Comparison of ENCODE assay signal across 8 cellular contexts in the genomic region with DNA sequence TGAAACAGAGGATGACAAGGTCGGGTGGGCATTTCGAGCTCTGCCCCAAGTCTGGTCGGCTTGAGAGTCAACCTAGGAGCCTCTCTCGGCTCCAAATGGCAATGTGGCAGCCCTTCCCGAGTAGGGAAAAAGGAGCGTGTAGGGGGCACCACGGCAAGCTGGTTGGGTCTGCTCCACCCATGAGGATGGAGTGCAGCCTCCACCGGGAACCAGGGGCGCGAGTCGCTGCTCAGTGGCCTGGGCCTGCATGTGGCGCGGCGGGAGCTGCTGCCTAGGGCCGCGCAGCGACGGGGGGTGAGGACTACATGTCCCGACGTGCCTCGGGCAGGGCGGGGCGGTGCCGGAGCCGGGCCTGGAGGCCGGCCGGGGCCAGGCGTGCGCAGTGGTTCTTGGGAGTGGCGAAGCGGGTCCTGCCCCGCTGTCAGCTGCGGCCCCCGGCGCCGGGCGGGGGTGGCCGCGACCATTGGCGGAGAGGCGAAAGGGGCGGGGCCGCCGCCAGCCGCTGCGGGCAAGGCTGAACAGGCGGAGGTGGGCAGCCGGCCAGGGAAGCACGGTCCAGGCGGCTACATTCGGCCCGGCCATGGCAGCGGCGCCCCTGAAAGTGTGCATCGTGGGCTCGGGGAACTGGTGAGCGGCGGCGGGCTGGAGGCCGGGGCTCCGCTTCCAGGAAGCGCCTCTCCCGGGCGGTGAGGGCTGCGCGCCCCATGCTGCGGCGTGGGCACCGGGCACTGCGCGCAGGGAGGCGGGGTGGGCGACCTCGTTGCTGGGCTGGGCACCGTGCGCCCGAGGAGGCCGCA. TPM values are rescaled to one million over a fixed set of nuclear protein-coding genes. Genes with fewer than 3 reads are reported as not detected.
DNase-seq lines count a peak whose midpoint lies in the region; ATAC-seq and TF ChIP-seq lines count a peak whose summit lies in the region.

A gene (plus strand): TSS at position 489 of the 797 bp plus-strand sequence. CDS start 92 bp downstream, at position 581.

- H3K4me3 Mint-ChIP-seq in activated CD4-positive, alpha-beta T cell treated with anti-CD3 and anti-CD28 coated beads, Interleukin-2, amount 10 ng/mL, durations not matched to agents 24 days and 14 days: peak within 1 kb of the TSS; percentile 94

- ATAC-seq in GM19324 (IDR thresholded peaks at IDR 0.05; ENCODE audit: low FRiP score, unreplicated experiment): peak; percentile 100
- peak; percentile 100 for ATAC-seq in HG03460 (IDR thresholded peaks at IDR 0.05; ENCODE audit: unreplicated experiment)
- peak; percentile 92 for ATAC-seq in left colon

- peak within 1 kb of the TSS; percentile 85 for H3K27ac ChIP-seq in colonic mucosa

- no peaks in the 10 kb centered on the region for H3K27me3 Mint-ChIP-seq in activated CD4-positive, alpha-beta T cell treated with anti-CD3 and anti-CD28 coated beads, Interleukin-2, amount 10 ng/mL, durations not matched to agents 24 days and 14 days

- DNase-seq in BE2C (peak; percentile 91), NCI-H524 treated with DMSO at 0.1 percent for 48 hours (lab: John Stamatoyannopoulos, UW) (peak; percentile 13), colonic mucosa (peak; percentile 95), left colon (peak; percentile 95 to 96)
- DNase-seq in activated CD4-positive, alpha-beta T cell treated with anti-CD3 and anti-CD28 coated beads, Interleukin-2, amount 10 ng/mL, durations not matched to agents 24 days and 14 days: peak; percentile 98
- peak; percentile 86 to 92 for DNase-seq in stimulated activated CD4-positive, alpha-beta T cell treated with anti-CD3 and anti-CD28 coated beads, Interleukin-1b, Interleukin-23, amount 100 ng/mL, for 4 hours (ENCODE audit: low read depth in 2 of 2)

- peaks cover 31% of the 10 kb centered on the region for H3K4me1 Mint-ChIP-seq in activated CD4-positive, alpha-beta T cell treated with anti-CD3 and anti-CD28 coated beads, Interleukin-2, amount 10 ng/mL, durations not matched to agents 24 days and 14 days

- H3K9me3 Mint-ChIP-seq in activated CD4-positive, alpha-beta T cell treated with anti-CD3 and anti-CD28 coated beads, Interleukin-2, amount 10 ng/mL, durations not matched to agents 24 days and 14 days: peaks cover 15% of the 10 kb centered on the region

- intact Hi-C loops in activated CD4-positive, alpha-beta T cell treated with anti-CD3 and anti-CD28 coated beads, Interleukin-2, amount 10 ng/mL, durations not matched to agents 24 days and 14 days (cut with micrococcal nuclease): loop anchor here (1.0 to 10.0 kb wide), 6 partner anchors 8 to 1336 kb away; a partner anchor contains a TSS
- intact Hi-C loops in colonic mucosa (cut with DNase I): no loop called here
- intact Hi-C loops in left colon (cut with DNase I, micrococcal nuclease): no loop called here

- H3K9me3 ChIP-seq in BE2C: no peaks in the 10 kb centered on the region
- no peaks in the 10 kb centered on the region for H3K9me3 ChIP-seq in colonic mucosa

- H3K9ac ChIP-seq in colonic mucosa (ENCODE audit: low read depth in 2 of 2, low read length in 2 of 2): peak within 1 kb of the TSS; percentile 76 to 91

- TF ChIP-seq CTCF in BE2C (IDR thresholded peaks at IDR 0.05; ENCODE audit: low read depth, low read length) (no peak), colonic mucosa (IDR thresholded peaks at IDR 0.05) (no peak)

- peak within 1 kb of the TSS; percentile 52 for H3K4me3 ChIP-seq in BE2C (ENCODE audit: low read depth, low read length)
- H3K4me3 ChIP-seq in colonic mucosa: peak within 1 kb of the TSS; percentile 98

- no peaks in the 10 kb centered on the region for H3K27me3 ChIP-seq in BE2C
- H3K27me3 ChIP-seq in colonic mucosa: no peaks in the 10 kb centered on the region

- H3K4me1 ChIP-seq in BE2C: no peaks in the 10 kb centered on the region
- H3K4me1 ChIP-seq in colonic mucosa: peaks cover 12% of the 10 kb centered on the region

- peak within 1 kb of the TSS; percentile 90 for H3K27ac Mint-ChIP-seq in activated CD4-positive, alpha-beta T cell treated with anti-CD3 and anti-CD28 coated beads, Interleukin-2, amount 10 ng/mL, durations not matched to agents 24 days and 14 days

- peaks cover 10% of the 10 kb centered on the region for H3K36me3 Mint-ChIP-seq in activated CD4-positive, alpha-beta T cell treated with anti-CD3 and anti-CD28 coated beads, Interleukin-2, amount 10 ng/mL, durations not matched to agents 24 days and 14 days (ENCODE audit: low read depth)

- H3K36me3 ChIP-seq in BE2C (no peaks in the 10 kb centered on the region), colonic mucosa (no peaks in the 10 kb centered on the region)

RNA-seq across cellular contexts. Expression of the gene that starts here (rescaled TPM):
- polyA plus RNA-seq in BE2C (2012; ENCODE audit: insufficient read depth, insufficient read length, low read depth): 9.4 TPM
- total RNA-seq in activated CD4-positive, alpha-beta T cell treated with anti-CD3 and anti-CD28 coated beads, Interleukin-2, amount 10 ng/mL, durations not matched to agents 24 days and 14 days: 19.0 and 20.0 TPM in 2 replicates
- total RNA-seq in colonic mucosa (10 to 100 TPM; 70.3 to 78.4 TPM), left colon (10 to 100 TPM; 91.1 to 93.1 TPM)

Comparison
In these comparisons a context has a peak if more than half of its experiments do, and no peak if none do; other contexts are left out.
1. Peak in every context shown above with its lines: DNase-seq, ATAC-seq, H3K4me3 ChIP-seq and H3K27ac ChIP-seq.
2. DNase-seq: peak in every context shown above with its lines; median percentile 98 in activated CD4-positive, alpha-beta T cell treated with anti-CD3 and anti-CD28 coated beads, Interleukin-2, amount 10 ng/mL, durations not matched to agents 24 days and 14 days; 96 in left colon; 95 in colonic mucosa; 91 in BE2C; 89 in stimulated activated CD4-positive, alpha-beta T cell treated with anti-CD3 and anti-CD28 coated beads, Interleukin-1b, Interleukin-23, amount 100 ng/mL, for 4 hours; 13 in NCI-H524 treated with DMSO at 0.1 percent for 48 hours.